Comparison of ENCODE assay signal across 10 cellular contexts in the genomic region with DNA sequence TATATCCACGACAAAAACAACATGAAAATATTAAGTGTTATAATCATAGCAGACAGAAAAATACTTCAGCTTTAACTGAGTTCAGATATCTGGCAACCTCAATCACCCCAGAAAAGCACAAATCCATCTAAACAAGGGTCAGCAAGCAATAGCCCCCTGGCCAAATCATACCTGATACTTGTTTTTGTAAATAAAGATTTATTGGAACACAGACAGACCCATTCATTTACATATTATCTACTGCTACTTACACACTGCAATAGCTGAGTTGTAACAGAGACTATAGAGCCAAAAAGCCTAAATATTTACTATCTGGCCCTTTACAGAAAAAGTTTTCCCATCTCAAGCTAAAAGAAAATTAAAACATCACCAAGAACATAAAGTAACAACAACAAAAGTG. TPM values are rescaled to one million over a fixed set of nuclear protein-coding genes. Genes with fewer than 3 reads are reported as not detected.
"Had no signal": no experiment of that assay in that cellular context is flagged by ENCODE, and none has a peak within 500 bp of the region (broad histone marks: within the 10 kb centered on the region; RNA-seq: fewer than 3 reads in every experiment).

No MANE protein-coding gene starts in this region.

- H3K4me2 ChIP-seq: GM23338 had no signal

- H3K27ac ChIP-seq: HL-60 had no signal

- H3K4me3 Mint-ChIP-seq: GM23338, H9, IgD-negative memory B cell had no signal

- H3K27ac Mint-ChIP-seq: GM23338, H9, IgD-negative memory B cell had no signal

- H3K9me3 Mint-ChIP-seq: GM23338, H9, IgD-negative memory B cell had no signal

- H3K4me1 Mint-ChIP-seq: GM23338, H9 had no signal

- DNase-seq: H9, HCEC 1CT, KG1 had no signal

- ATAC-seq: GM23338, HepG2 had no signal

- H2AFZ ChIP-seq: GM23338 had no signal

- FAIRE-seq: H1, H54, HepG2 had no signal

- H3K4me3 ChIP-seq: GM23338 had no signal

- H3K27me3 Mint-ChIP-seq: IgD-negative memory B cell had no signal

RNA-seq across cellular contexts. Expression of a gene that starts 28.3 kb away (rescaled TPM):
- total RNA-seq: H9, HT1080 had no signal
- polyA plus RNA-seq: IgD-negative memory B cell had no signal
